In the genomic region with DNA sequence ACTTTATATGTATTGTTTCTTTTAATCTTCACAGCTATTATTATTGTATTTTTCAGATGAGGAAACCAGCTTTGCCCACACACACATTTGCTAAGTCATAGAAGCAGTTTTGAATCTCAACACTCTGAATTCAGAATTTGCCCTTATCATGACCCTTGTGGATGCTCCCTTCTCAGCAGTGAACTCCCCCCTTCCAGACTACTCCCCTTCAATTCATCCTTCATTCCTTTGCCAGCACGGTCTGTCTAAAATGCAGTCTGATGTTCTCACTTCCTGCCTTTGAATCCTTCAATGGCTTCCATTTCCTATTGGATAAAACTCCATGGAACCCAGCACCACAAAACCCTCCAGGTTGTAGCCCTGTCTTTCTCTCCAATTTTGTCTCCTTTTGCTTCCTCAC, we compare ENCODE assay signal across 29 cellular contexts.
"Had no signal": no experiment of that assay in that cellular context is flagged by ENCODE, and none has a peak within 500 bp of the region (broad histone marks: within the 10 kb centered on the region; RNA-seq: fewer than 3 reads in every experiment).

No MANE protein-coding gene starts in this region.

- H3K27ac Mint-ChIP-seq: activated B cell treated with CpG ODN at 0.5 μM for 24 hours; activated CD8-positive, alpha-beta T cell treated with anti-CD3 and anti-CD28 coated beads for 36 hours; activated naive CD8-positive, alpha-beta T cell treated with anti-CD3 and anti-CD28 coated beads, Interleukin-2, amount 50 U/mL, for 24 hours; activated T-helper 2 cell treated with anti-CD3 and anti-CD28 coated beads, Interferon-gamma antibody, Interleukin-2, Interleukin-4, amounts not matched to agents 10 μg/mL and 5 μg/mL and 100 μg/mL, durations not matched to agents 14 hours and 24 hours and 36 hours; dendritic cell treated with granulocyte-macrophage colony-stimulating factor and Interleukin-4, amounts not matched to agents 40 ng/mL and 50 ng/mL, for 4 days; stimulated activated naive B cell treated with anti-CD40 and anti-IgM and Interleukin-4, amounts not matched to agents 10 μg/mL and 1 μg/mL and 100 μg/mL, for 72 hours; T-helper 2 cell treated with Interferon-gamma antibody and Interleukin-4, amounts not matched to agents 5 μg/mL and 100 μg/mL, for 36 hours had no signal

- H3K36me3 ChIP-seq: left ventricle myocardium inferior, sigmoid colon, stomach, thyroid gland, upper lobe of right lung had no signal

- H2AFZ ChIP-seq: parathyroid adenoma had no signal

- H3K27me3 ChIP-seq: sigmoid colon, stomach, thyroid gland, upper lobe of right lung had no signal

- H3K4me1 Mint-ChIP-seq: activated B cell treated with CpG ODN at 0.5 μM for 24 hours; activated naive CD4-positive, alpha-beta T cell treated with anti-CD3 and anti-CD28 coated beads, Interleukin-2, amount 50 U/mL, for 24 hours; activated naive CD8-positive, alpha-beta T cell treated with anti-CD3 and anti-CD28 coated beads, Interleukin-2, amount 50 U/mL, for 24 hours; central memory CD8-positive, alpha-beta T cell; naive B cell; stimulated activated naive B cell treated with anti-CD40 and anti-IgM and Interleukin-4, amounts not matched to agents 10 μg/mL and 1 μg/mL and 100 μg/mL, for 72 hours had no signal

- H3K27me3 Mint-ChIP-seq: activated B cell treated with CpG ODN at 0.5 μM for 24 hours; activated CD8-positive, alpha-beta T cell treated with anti-CD3 and anti-CD28 coated beads for 36 hours; activated naive CD8-positive, alpha-beta T cell treated with anti-CD3 and anti-CD28 coated beads, Interleukin-2, amount 50 U/mL, for 24 hours; dendritic cell treated with granulocyte-macrophage colony-stimulating factor and Interleukin-4, amounts not matched to agents 40 ng/mL and 50 ng/mL, for 4 days; stimulated activated naive B cell treated with anti-CD40 and anti-IgM and Interleukin-4, amounts not matched to agents 10 μg/mL and 1 μg/mL and 100 μg/mL, for 72 hours had no signal

- H3K4me1 ChIP-seq: parathyroid adenoma, sigmoid colon, stomach, thyroid gland, upper lobe of right lung had no signal

- H3K4me2 ChIP-seq: smooth muscle cell had no signal

- H3K9me3 Mint-ChIP-seq: activated B cell treated with CpG ODN at 0.5 μM for 24 hours; activated CD8-positive, alpha-beta T cell treated with anti-CD3 and anti-CD28 coated beads for 36 hours; activated naive CD4-positive, alpha-beta T cell treated with anti-CD3 and anti-CD28 coated beads, Interleukin-2, amount 50 U/mL, for 24 hours; activated naive CD8-positive, alpha-beta T cell treated with anti-CD3 and anti-CD28 coated beads, Interleukin-2, amount 50 U/mL, for 24 hours; activated T-cell treated with anti-CD3 and anti-CD28 coated beads, Interleukin-2, amount 50 U/mL, for 4 hours; activated T-helper 2 cell treated with anti-CD3 and anti-CD28 coated beads, Interferon-gamma antibody, Interleukin-2, Interleukin-4, amounts not matched to agents 10 μg/mL and 5 μg/mL and 100 μg/mL, durations not matched to agents 14 hours and 24 hours and 36 hours; central memory CD8-positive, alpha-beta T cell; dendritic cell treated with granulocyte-macrophage colony-stimulating factor and Interleukin-4, amounts not matched to agents 40 ng/mL and 50 ng/mL, for 4 days; naive B cell; stimulated activated naive B cell treated with anti-CD40 and anti-IgM and Interleukin-4, amounts not matched to agents 10 μg/mL and 1 μg/mL and 100 μg/mL, for 72 hours; T-helper 2 cell treated with Interferon-gamma antibody and Interleukin-4, amounts not matched to agents 5 μg/mL and 100 μg/mL, for 36 hours had no signal

- H3K9ac ChIP-seq: parathyroid adenoma had no signal

- H3K4me3 Mint-ChIP-seq: activated B cell treated with CpG ODN at 0.5 μM for 24 hours; activated CD8-positive, alpha-beta T cell treated with anti-CD3 and anti-CD28 coated beads for 36 hours; activated naive CD4-positive, alpha-beta T cell treated with anti-CD3 and anti-CD28 coated beads, Interleukin-2, amount 50 U/mL, for 24 hours; activated naive CD8-positive, alpha-beta T cell treated with anti-CD3 and anti-CD28 coated beads, Interleukin-2, amount 50 U/mL, for 24 hours; activated T-cell treated with anti-CD3 and anti-CD28 coated beads, Interleukin-2, amount 50 U/mL, for 4 hours; central memory CD8-positive, alpha-beta T cell; dendritic cell treated with granulocyte-macrophage colony-stimulating factor and Interleukin-4, amounts not matched to agents 40 ng/mL and 50 ng/mL, for 4 days; naive B cell; stimulated activated naive B cell treated with anti-CD40 and anti-IgM and Interleukin-4, amounts not matched to agents 10 μg/mL and 1 μg/mL and 100 μg/mL, for 72 hours; T-helper 2 cell treated with Interferon-gamma antibody and Interleukin-4, amounts not matched to agents 5 μg/mL and 100 μg/mL, for 36 hours had no signal

- FAIRE-seq: bronchial epithelial cell had no signal

- H3K27ac ChIP-seq: left ventricle myocardium inferior, parathyroid adenoma, psoas muscle, sigmoid colon, stomach, thyroid gland, upper lobe of right lung had no signal

- H3K9me3 ChIP-seq: left ventricle myocardium inferior, psoas muscle, sigmoid colon, stomach, thyroid gland, upper lobe of right lung had no signal

- H3K36me3 Mint-ChIP-seq: activated naive CD4-positive, alpha-beta T cell treated with anti-CD3 and anti-CD28 coated beads, Interleukin-2, amount 50 U/mL, for 24 hours; naive B cell; stimulated activated naive B cell treated with anti-CD40 and anti-IgM and Interleukin-4, amounts not matched to agents 10 μg/mL and 1 μg/mL and 100 μg/mL, for 72 hours had no signal

- H3K4me3 ChIP-seq: left ventricle myocardium inferior, lung, psoas muscle, sigmoid colon, smooth muscle cell, stomach, thyroid gland, upper lobe of right lung had no signal

- DNase-seq: activated B cell treated with CpG ODN at 0.5 μM for 24 hours; activated CD4-positive, alpha-beta T cell treated with anti-CD3 and anti-CD28 coated beads, Interleukin-2, amount 50 U/mL, for 1 hour; activated CD8-positive, alpha-beta T cell treated with anti-CD3 and anti-CD28 coated beads for 36 hours; activated naive CD8-positive, alpha-beta T cell treated with anti-CD3 and anti-CD28 coated beads, Interleukin-2, amount 50 U/mL, for 24 hours; activated T-cell treated with anti-CD3 and anti-CD28 coated beads, Interleukin-2, amount 50 U/mL, for 4 hours; amygdala; effector CD4-positive, alpha-beta T cell; foreskin fibroblast; head of caudate nucleus; left ventricle myocardium inferior; naive B cell; occipital lobe; psoas muscle; sigmoid colon; stimulated activated CD4-positive, alpha-beta T cell treated with anti-CD3 and anti-CD28 coated beads, Interleukin-2, amount 100 ng/mL, for 24 hours; stimulated activated naive B cell treated with anti-CD40 and anti-IgM and Interleukin-4, amounts not matched to agents 10 μg/mL and 1 μg/mL and 100 μg/mL, for 72 hours; stomach; T-helper 1 cell; thyroid gland; upper lobe of right lung had no signal

- ATAC-seq: activated CD8-positive, alpha-beta T cell treated with anti-CD3 and anti-CD28 coated beads for 36 hours; activated naive CD8-positive, alpha-beta T cell treated with anti-CD3 and anti-CD28 coated beads, Interleukin-2, amount 50 U/mL, for 24 hours; activated T-cell treated with anti-CD3 and anti-CD28 coated beads, Interleukin-2, amount 50 U/mL, for 4 hours; psoas muscle; stimulated activated naive B cell treated with anti-CD40 and anti-IgM and Interleukin-4, amounts not matched to agents 10 μg/mL and 1 μg/mL and 100 μg/mL, for 72 hours; upper lobe of right lung had no signal

- H3K79me2 ChIP-seq: parathyroid adenoma had no signal
